13 cellular contexts compared by ENCODE assay signal in the genomic region with DNA sequence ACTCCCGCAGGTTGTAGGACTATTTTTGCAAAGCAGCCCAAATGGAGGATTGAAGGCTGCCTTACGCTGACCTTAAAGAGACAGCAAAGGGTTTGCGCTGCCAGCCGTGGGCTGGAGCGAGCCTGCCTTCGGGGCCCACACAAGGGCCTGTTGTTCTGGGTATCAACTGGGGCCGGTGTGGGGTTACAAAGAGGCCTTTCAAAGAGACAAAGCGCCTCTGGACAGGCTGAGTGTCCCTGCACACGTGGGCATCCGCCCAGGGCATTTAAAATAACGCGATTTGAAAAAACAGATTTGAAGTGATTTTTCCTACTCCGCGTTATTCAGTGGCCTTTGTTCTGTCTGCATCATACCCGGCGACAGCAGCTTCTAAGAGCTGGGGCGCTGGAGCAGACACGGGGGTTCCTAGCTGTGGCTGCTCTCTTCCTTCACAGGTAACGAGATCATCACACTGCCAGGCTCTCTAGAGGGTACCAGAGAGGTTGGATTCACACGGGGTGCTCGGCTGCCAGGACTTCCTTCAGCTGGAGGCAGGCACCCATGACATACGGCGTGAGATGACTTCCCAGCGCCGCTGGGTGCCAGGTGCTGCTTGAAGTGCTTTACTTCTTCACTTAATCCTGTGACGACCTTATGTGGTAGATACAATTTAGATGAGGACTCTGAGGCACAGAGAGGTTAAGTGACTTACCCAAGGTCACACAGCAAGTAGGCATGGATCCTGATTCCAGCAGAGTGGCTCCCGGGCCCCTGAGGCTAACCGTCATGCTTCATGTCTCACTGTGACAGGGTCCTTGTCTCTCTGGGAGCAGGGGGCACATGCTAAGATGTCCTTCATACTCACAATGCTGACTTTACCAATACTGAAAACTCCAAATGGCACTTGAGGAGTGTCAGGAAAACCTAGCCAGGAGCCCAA. TPM values are rescaled to one million over a fixed set of nuclear protein-coding genes. Genes with fewer than 3 reads are reported as not detected.
A peak's percentile ranks its signal among the peaks of the same experiment; 100 is the strongest.
DNase-seq lines count a peak whose midpoint lies in the region; ATAC-seq and TF ChIP-seq lines count a peak whose summit lies in the region.
"Had no signal": no experiment of that assay in that cellular context is flagged by ENCODE, and none has a peak within 500 bp of the region (broad histone marks: within the 10 kb centered on the region; RNA-seq: fewer than 3 reads in every experiment).

No MANE protein-coding gene starts in this region.

- H3K27me3 Mint-ChIP-seq in activated T-helper 1 cell treated with anti-CD3 and anti-CD28 coated beads, Interleukin-12 subunit alpha, Interleukin-12 subunit beta, Interleukin-2, Interleukin-4 antibody, amounts not matched to agents 30 ng/mL and 10 ng/mL and 1 ng/mL, durations not matched to agents 14 hours and 24 hours and 36 hours (ENCODE audit: insufficient read depth): no peaks in the 10 kb centered on the region

- no peak overlapping the region for H3K4me3 Mint-ChIP-seq in activated T-helper 1 cell treated with anti-CD3 and anti-CD28 coated beads, Interleukin-12 subunit alpha, Interleukin-12 subunit beta, Interleukin-2, Interleukin-4 antibody, amounts not matched to agents 30 ng/mL and 10 ng/mL and 1 ng/mL, durations not matched to agents 14 hours and 24 hours and 36 hours
- H3K4me3 Mint-ChIP-seq: CD8-positive, alpha-beta T cell had no signal

- H3K4me1 Mint-ChIP-seq in activated T-helper 1 cell treated with anti-CD3 and anti-CD28 coated beads, Interleukin-12 subunit alpha, Interleukin-12 subunit beta, Interleukin-2, Interleukin-4 antibody, amounts not matched to agents 30 ng/mL and 10 ng/mL and 1 ng/mL, durations not matched to agents 14 hours and 24 hours and 36 hours (ENCODE audit: low read depth): peaks cover 66% of the 10 kb centered on the region

- ATAC-seq in sciatic nerve: peak; percentile 77
- ATAC-seq: CD8-positive, alpha-beta T cell had no signal

- in situ Hi-C loops in Caki2 (cut with HindIII; ENCODE audit: low pct_unique_long_range_greater_than_20kb, low sequenced_read_pairs): no loop called here

- intact Hi-C loops in activated T-helper 1 cell treated with anti-CD3 and anti-CD28 coated beads, Interleukin-12 subunit alpha, Interleukin-12 subunit beta, Interleukin-2, Interleukin-4 antibody, amounts not matched to agents 30 ng/mL and 10 ng/mL and 1 ng/mL, durations not matched to agents 14 hours and 24 hours and 36 hours (cut with micrococcal nuclease): no loop called here
- intact Hi-C loops in sciatic nerve (cut with DNase I): no loop called here

- peak; percentile 51 for DNase-seq in Caki2 (ENCODE audit: low read depth)
- DNase-seq in activated T-helper 1 cell treated with anti-CD3 and anti-CD28 coated beads, Interleukin-12 subunit alpha, Interleukin-12 subunit beta, Interleukin-2, Interleukin-4 antibody, amounts not matched to agents 30 ng/mL and 10 ng/mL and 1 ng/mL, durations not matched to agents 14 hours and 24 hours and 36 hours (ENCODE audit: low spot score): no peak
- DNase-seq in hypothalamus (lab: John Stamatoyannopoulos, UW): peak in 41 of 51 donors; percentile 10 to 94 (median 78)
- DNase-seq in sciatic nerve (ENCODE audit: low spot score): peak; percentile 70
- no peak for DNase-seq in NCI-H2171 (lab: John Stamatoyannopoulos, UW)
- DNase-seq in RWPE1 (ENCODE audit: low spot score): no peak
- no peak for DNase-seq in stimulated activated CD4-positive, alpha-beta T cell treated with anti-CD3 and anti-CD28 coated beads, Interleukin-15, amount 100 ng/mL, for 24 hours
- DNase-seq: mesenchymal stem cell; NCI-H1694 treated with DMSO at 0.1 percent for 48 hours; SHP77; stimulated activated CD4-positive, alpha-beta T cell treated with anti-CD3 and anti-CD28 coated beads, Interleukin-4, amount 100 ng/mL, for 1 hour had no signal

- CTCF ChIA-PET in RWPE1 (lab: Yijun Ruan, JAX): interaction anchor here (1.1 kb wide), 1 partner anchor 25 kb away, joined by 3 read pairs; no protein-coding TSS in a partner anchor

- POLR2A ChIA-PET in RWPE1 (lab: Yijun Ruan, JAX; ENCODE audit: low non-redundant PET): no interaction called here

- H3K27ac ChIP-seq in RWPE1: no peak overlapping the region
- H3K27ac ChIP-seq: hepatocyte had no signal

- peak overlapping the region; percentile 76 for H3K27ac Mint-ChIP-seq in activated T-helper 1 cell treated with anti-CD3 and anti-CD28 coated beads, Interleukin-12 subunit alpha, Interleukin-12 subunit beta, Interleukin-2, Interleukin-4 antibody, amounts not matched to agents 30 ng/mL and 10 ng/mL and 1 ng/mL, durations not matched to agents 14 hours and 24 hours and 36 hours
- H3K27ac Mint-ChIP-seq: CD8-positive, alpha-beta T cell had no signal

- no peak for TF ChIP-seq CTCF in RWPE1 (conservative IDR thresholded peaks at IDR 0.05; ENCODE audit: low read depth)

- H3K9me3 Mint-ChIP-seq in activated T-helper 1 cell treated with anti-CD3 and anti-CD28 coated beads, Interleukin-12 subunit alpha, Interleukin-12 subunit beta, Interleukin-2, Interleukin-4 antibody, amounts not matched to agents 30 ng/mL and 10 ng/mL and 1 ng/mL, durations not matched to agents 14 hours and 24 hours and 36 hours: no peaks in the 10 kb centered on the region
- H3K9me3 Mint-ChIP-seq: CD8-positive, alpha-beta T cell had no signal

- peaks cover 26% of the 10 kb centered on the region for H3K36me3 Mint-ChIP-seq in activated T-helper 1 cell treated with anti-CD3 and anti-CD28 coated beads, Interleukin-12 subunit alpha, Interleukin-12 subunit beta, Interleukin-2, Interleukin-4 antibody, amounts not matched to agents 30 ng/mL and 10 ng/mL and 1 ng/mL, durations not matched to agents 14 hours and 24 hours and 36 hours (ENCODE audit: low read depth)

RNA-seq across cellular contexts. Expression of gene MAL, which starts 32.3 kb away (rescaled TPM):
- 1.4 TPM in 1 of 2 replicates, not detected in the other for total RNA-seq in Caki2 (2014; rRNA removed; shearing (Covaris generic); ENCODE audit: low replicate concordance)
- total RNA-seq in activated T-helper 1 cell treated with anti-CD3 and anti-CD28 coated beads, Interleukin-12 subunit alpha, Interleukin-12 subunit beta, Interleukin-2, Interleukin-4 antibody, amounts not matched to agents 30 ng/mL and 10 ng/mL and 1 ng/mL, durations not matched to agents 14 hours and 24 hours and 36 hours: 264 and 272 TPM in 2 replicates
- total RNA-seq in sciatic nerve: 241 TPM

Comparison
In these comparisons a context has a peak if more than half of its experiments do, and no peak if none do; other contexts are left out.
1. DNase-seq: peak in Caki2 (single experiment), hypothalamus (41 of 51) and sciatic nerve (single experiment); none in activated T-helper 1 cell treated with anti-CD3 and anti-CD28 coated beads, Interleukin-12 subunit alpha, Interleukin-12 subunit beta, Interleukin-2, Interleukin-4 antibody, amounts not matched to agents 30 ng/mL and 10 ng/mL and 1 ng/mL, durations not matched to agents 14 hours and 24 hours and 36 hours (single experiment), NCI-H2171 (single experiment), RWPE1 (single experiment) and stimulated activated CD4-positive, alpha-beta T cell treated with anti-CD3 and anti-CD28 coated beads, Interleukin-15, amount 100 ng/mL, for 24 hours (single experiment).
2. RNA of gene MAL, which starts 32.3 kb away (total RNA-seq): 264 to 272 TPM in activated T-helper 1 cell treated with anti-CD3 and anti-CD28 coated beads, Interleukin-12 subunit alpha, Interleukin-12 subunit beta, Interleukin-2, Interleukin-4 antibody, amounts not matched to agents 30 ng/mL and 10 ng/mL and 1 ng/mL, durations not matched to agents 14 hours and 24 hours and 36 hours and 241 TPM in sciatic nerve (single experiment); 1.4 TPM in Caki2; every median in the first group is over 100 times any median in the second.